23 cellular contexts compared by ENCODE assay signal in genomic region chr5:136420168-136420916, GRCh38.
A peak's percentile ranks its signal among the peaks of the same experiment; 100 is the strongest.
DNase-seq lines count a peak whose midpoint lies in the region; ATAC-seq and TF ChIP-seq lines count a peak whose summit lies in the region.
"Had no signal": no experiment of that assay in that cellular context is flagged by ENCODE, and none has a peak within 500 bp of the region (broad histone marks: within the 10 kb centered on the region; RNA-seq: fewer than 3 reads in every experiment).

No MANE protein-coding gene starts in this region.

- no peaks in the 10 kb centered on the region for H3K9me3 Mint-ChIP-seq in nephron
- H3K9me3 Mint-ChIP-seq: activated CD8-positive, alpha-beta T cell treated with anti-CD3 and anti-CD28 coated beads for 36 hours; activated T-cell treated with anti-CD3 and anti-CD28 coated beads, Interleukin-2, amount 50 U/mL, for 4 hours had no signal

- H3K27me3 Mint-ChIP-seq in nephron (ENCODE audit: low read depth): peaks cover 4% of the 10 kb centered on the region
- H3K27me3 Mint-ChIP-seq: activated CD8-positive, alpha-beta T cell treated with anti-CD3 and anti-CD28 coated beads for 36 hours had no signal

- peaks cover 48% of the 10 kb centered on the region for H3K4me1 Mint-ChIP-seq in nephron
- H3K4me1 Mint-ChIP-seq: natural killer cell had no signal

- DNase-seq in HEK293T (ENCODE audit: extremely low spot score) (peak; percentile 42), NCI-H187 treated with DMSO at 0.1 percent for 48 hours (lab: John Stamatoyannopoulos, UW) (peak; percentile 13), NCI-H748 (lab: John Stamatoyannopoulos, UW; ENCODE audit: unreplicated experiment) (peak; percentile 96), RPMI8226 (no peak)
- DNase-seq in activated effector memory CD4-positive, alpha-beta T cell treated with anti-CD3 and anti-CD28 coated beads, Interleukin-2, amount 50 U/mL, for 16 hours: no peak
- DNase-seq: activated CD8-positive, alpha-beta T cell treated with anti-CD3 and anti-CD28 coated beads for 36 hours; activated naive CD4-positive, alpha-beta T cell treated with anti-CD3 and anti-CD28 coated beads, Interleukin-2, amount 50 U/mL, for 16 hours; activated T-cell treated with anti-CD3 and anti-CD28 coated beads, Interleukin-2, amount 50 U/mL, for 4 hours; AML-193; aorta; Caco-2; effector CD4-positive, alpha-beta T cell; esophagus squamous epithelium; natural killer cell; NCI-H2171 treated with DMSO at 0.1 percent for 48 hours; stimulated activated CD4-positive, alpha-beta T cell treated with anti-CD3 and anti-CD28 coated beads, Interleukin-1b, Interleukin-23, amount 100 ng/mL, for 48 hours; stimulated activated naive CD4-positive, alpha-beta T cell; T-helper 2 cell; tibial artery had no signal

- TF ChIP-seq CTCF in nephron (IDR thresholded peaks at IDR 0.05; ENCODE audit: unreplicated experiment in 3 of 3): no peak

- peak overlapping the region; percentile 85 to 94 (median 92) for H3K27ac Mint-ChIP-seq in nephron
- H3K27ac Mint-ChIP-seq: activated CD8-positive, alpha-beta T cell treated with anti-CD3 and anti-CD28 coated beads for 36 hours; natural killer cell had no signal

- ATAC-seq in GM21367 (IDR thresholded peaks at IDR 0.05; ENCODE audit: unreplicated experiment): no peak
- ATAC-seq in HG02981 (IDR thresholded peaks at IDR 0.05; ENCODE audit: unreplicated experiment): no peak
- ATAC-seq: activated CD8-positive, alpha-beta T cell treated with anti-CD3 and anti-CD28 coated beads for 36 hours; activated T-cell treated with anti-CD3 and anti-CD28 coated beads, Interleukin-2, amount 50 U/mL, for 4 hours; HepG2; natural killer cell had no signal

- H3K36me3 Mint-ChIP-seq in nephron (ENCODE audit: low read depth): no peaks in the 10 kb centered on the region
- H3K36me3 Mint-ChIP-seq: natural killer cell had no signal

- H3K4me3 Mint-ChIP-seq in nephron: peak overlapping the region; percentile 0 to 6 (median 3)
- H3K4me3 Mint-ChIP-seq: activated CD8-positive, alpha-beta T cell treated with anti-CD3 and anti-CD28 coated beads for 36 hours; activated T-cell treated with anti-CD3 and anti-CD28 coated beads, Interleukin-2, amount 50 U/mL, for 4 hours; natural killer cell had no signal

- CTCF ChIA-PET in HEK293T (lab: Yijun Ruan, JAX): interaction anchor here (0.7 to 1.0 kb wide), 2 partner anchors 170 to 339 kb away, joined by 3 read pairs; no protein-coding TSS in a partner anchor

- POLR2A ChIA-PET in HEK293T (lab: Yijun Ruan, JAX): no interaction called here

TF ChIP-seq in HEK293T, 16 proteins besides CTCF, POLR2A, EP300 and RAD21:
- no peak for TF ChIP-seq FOXA1 (IDR thresholded peaks at IDR 0.05)
- no peak for TF ChIP-seq L3MBTL2 (conservative IDR thresholded peaks at IDR 0.05)
- no peak for TF ChIP-seq ELF4 (IDR thresholded peaks at IDR 0.05)
- peak; percentile 75 for TF ChIP-seq PKNOX1 (IDR thresholded peaks at IDR 0.05)
- no peak for TF ChIP-seq FOXM1 (IDR thresholded peaks at IDR 0.05; ENCODE audit: borderline replicate concordance)
- no peak for TF ChIP-seq SP1 (IDR thresholded peaks at IDR 0.05)
- no peak for TF ChIP-seq LEF1 (IDR thresholded peaks at IDR 0.05; ENCODE audit: borderline replicate concordance)
- no peak for TF ChIP-seq ZNF384 (IDR thresholded peaks at IDR 0.05)
- no peak for TF ChIP-seq SUZ12 (IDR thresholded peaks at IDR 0.05)
- TF ChIP-seq HDGF (IDR thresholded peaks at IDR 0.05; ENCODE audit: borderline replicate concordance): no peak
- TF ChIP-seq CTBP1 (IDR thresholded peaks at IDR 0.05; ENCODE audit: borderline replicate concordance): peak; percentile 71; the same call in 1 of the 2 replicates
- peak; percentile 81 for TF ChIP-seq ARNT (IDR thresholded peaks at IDR 0.05)
- TF ChIP-seq FOXK2 (IDR thresholded peaks at IDR 0.05): no peak
- no peak for TF ChIP-seq TARDBP (IDR thresholded peaks at IDR 0.05)

Comparison
In these comparisons a context has a peak if more than half of its experiments do, and no peak if none do; other contexts are left out.
1. DNase-seq: peak in HEK293T (single experiment), NCI-H187 treated with DMSO at 0.1 percent for 48 hours (single experiment) and NCI-H748 (single experiment); none in activated effector memory CD4-positive, alpha-beta T cell treated with anti-CD3 and anti-CD28 coated beads, Interleukin-2, amount 50 U/mL, for 16 hours (single experiment) and RPMI8226 (single experiment).